ENCODE assay signal across 26 cellular contexts in genomic region chrX:97016106-97016505, GRCh38.
DNase-seq lines count a peak whose midpoint lies in the region; ATAC-seq, FAIRE-seq and TF ChIP-seq lines count a peak whose summit lies in the region.
"Had no signal": no experiment of that assay in that cellular context is flagged by ENCODE, and none has a peak within 500 bp of the region (broad histone marks: within the 10 kb centered on the region; RNA-seq: fewer than 3 reads in every experiment).

No MANE protein-coding gene starts in this region.

- H3K4me1 ChIP-seq in A549: no peaks in the 10 kb centered on the region
- H3K4me1 ChIP-seq: SJCRH30 had no signal

- no peaks in the 10 kb centered on the region for H3K36me3 Mint-ChIP-seq in glutamatergic neuron (ENCODE audit: unreplicated experiment)
- H3K36me3 Mint-ChIP-seq: naive B cell had no signal

- no peaks in the 10 kb centered on the region for H3K27me3 Mint-ChIP-seq in glutamatergic neuron (ENCODE audit: unreplicated experiment)
- H3K27me3 Mint-ChIP-seq: CD4-positive, alpha-beta T cell; naive B cell had no signal

- no peak for TF ChIP-seq POLR2A in A549 (IDR thresholded peaks at IDR 0.05; ENCODE audit: low read length)
- TF ChIP-seq POLR2A in lower leg skin (IDR thresholded peaks at IDR 0.05): no peak

- DNase-seq in A549 (ENCODE audit: low read depth in 1 of 2, low spot score in 1 of 2): no peak
- DNase-seq in GM19239 (ENCODE audit: insufficient read length, low spot score): no peak
- peak; percentile 3 for DNase-seq in SK-N-DZ (ENCODE audit: low spot score)
- peak; percentile 19 for DNase-seq in fibroblast of the aortic adventitia (ENCODE audit: low read depth)
- no peak for DNase-seq in lower leg skin (ENCODE audit: low spot score in 2 of 2)
- DNase-seq in glutamatergic neuron: no peak
- no peak for DNase-seq in GDM1 (lab: John Stamatoyannopoulos, UW)
- DNase-seq: activated CD4-positive, alpha-beta T cell treated with anti-CD3 and anti-CD28 coated beads, Interleukin-2, amount 50 U/mL, for 4 hours; activated gamma-delta T cell treated with Interleukin-2 at 50 U/mL for 16 hours; CD4-positive, alpha-beta T cell; DMS153; GF-D8; Kasumi-1; kidney glomerular epithelial cell; mesendoderm; naive B cell; NCI-H1417 treated with DMSO at 0.1 percent for 48 hours; NCI-H2171; NCI-H526 treated with DMSO at 0.1 percent for 48 hours; SJCRH30; substantia nigra; T-helper 2 cell had no signal

- no peak for TF ChIP-seq EP300 in A549 (IDR thresholded peaks at IDR 0.05)

- no peaks in the 10 kb centered on the region for H3K9me3 Mint-ChIP-seq in glutamatergic neuron (ENCODE audit: unreplicated experiment)
- H3K9me3 Mint-ChIP-seq: CD4-positive, alpha-beta T cell had no signal

- H3K9me3 ChIP-seq in A549: no peaks in the 10 kb centered on the region
- H3K9me3 ChIP-seq: SJCRH30 had no signal

- H3K4me1 Mint-ChIP-seq in glutamatergic neuron (ENCODE audit: low read depth, unreplicated experiment): no peaks in the 10 kb centered on the region
- H3K4me1 Mint-ChIP-seq: naive B cell had no signal

- TF ChIP-seq CTCF in A549 (IDR thresholded peaks at IDR 0.05): peak; percentile 22; the same call in 1 of the 3 replicates
- no peak for TF ChIP-seq CTCF in fibroblast of the aortic adventitia (IDR thresholded peaks at IDR 0.05; ENCODE audit: insufficient read depth, low read length)
- TF ChIP-seq CTCF in lower leg skin (IDR thresholded peaks at IDR 0.05): no peak
- no peak for TF ChIP-seq CTCF in glutamatergic neuron (IDR thresholded peaks at IDR 0.05; ENCODE audit: partially characterized antibody, unreplicated experiment)

- POLR2A ChIA-PET in A549 (lab: Yijun Ruan, JAX): no interaction called here

- FAIRE-seq in A549 (lab: Jason Lieb, UNC) (peak; percentile 86), GM19239 (lab: Jason Lieb, UNC) (peak; percentile 11)
- FAIRE-seq: frontal cortex had no signal

- H3K27ac Mint-ChIP-seq in glutamatergic neuron (ENCODE audit: unreplicated experiment): no peak overlapping the region
- H3K27ac Mint-ChIP-seq: CD4-positive, alpha-beta T cell had no signal

- ATAC-seq in A549 (no peak), HG03342 (IDR thresholded peaks at IDR 0.05; ENCODE audit: unreplicated experiment) (no peak)
- ATAC-seq: sciatic nerve had no signal

- H3K4me2 ChIP-seq in A549: no peak overlapping the region

- 62% methylated on average over 2 of the region's 2 CpGs for WGBS in A549 (ENCODE audit: missing lambda C conversion rate)
- 45 to 60% methylated on average over 2 of the region's 2 CpGs for WGBS in lower leg skin, 2 donors

- intact Hi-C loops in lower leg skin (cut with DNase I; ENCODE audit: low total_unique reads): no loop called here

- H3K4me3 ChIP-seq in A549 (no peak overlapping the region), fibroblast of the aortic adventitia (ENCODE audit: low read depth, low read length) (no peak overlapping the region), lower leg skin (ENCODE audit: low read depth, poor library complexity, severe bottlenecking) (no peak overlapping the region)
- H3K4me3 ChIP-seq: SJCRH30 had no signal

- CTCF ChIA-PET in A549 (lab: Yijun Ruan, JAX): interaction anchor here (0.7 to 1.7 kb wide), 3 partner anchors 21 to 669 kb away, joined by 3 to 7 read pairs (median 3); no protein-coding TSS in a partner anchor

- H3K27ac ChIP-seq in A549: no peak overlapping the region
- H3K27ac ChIP-seq: SJCRH30, VCaP had no signal

- peak; percentile 23 to 37; a peak in 1 of 5 replicates for TF ChIP-seq RAD21 in A549 (conservative IDR thresholded peaks at IDR 0.05 in 1 of 2, IDR thresholded peaks at IDR 0.05 in 1 of 2)

- H3K4me3 Mint-ChIP-seq in glutamatergic neuron (ENCODE audit: unreplicated experiment): no peak overlapping the region
- H3K4me3 Mint-ChIP-seq: CD4-positive, alpha-beta T cell; naive B cell had no signal

TF ChIP-seq in A549, 52 proteins besides CTCF, POLR2A, EP300 and RAD21:
- no peak for TF ChIP-seq NR3C1 (IDR thresholded peaks at IDR 0.05)
- no peak for TF ChIP-seq ESRRA (IDR thresholded peaks at IDR 0.05; ENCODE audit: borderline replicate concordance, low read length)
- TF ChIP-seq ZC3H11A (IDR thresholded peaks at IDR 0.05): no peak
- no peak for TF ChIP-seq EHMT2 (IDR thresholded peaks at IDR 0.05; ENCODE audit: low read depth)
- TF ChIP-seq ZNF302 (CRISPR knock-in tag; IDR thresholded peaks at IDR 0.05): no peak
- TF ChIP-seq SREBF2 (IDR thresholded peaks at IDR 0.05): no peak
- TF ChIP-seq POLR2AphosphoS2 (conservative IDR thresholded peaks at IDR 0.05; ENCODE audit: low read length): no peak
- no peak for TF ChIP-seq MAFK (IDR thresholded peaks at IDR 0.05; ENCODE audit: partially characterized antibody)
- no peak for TF ChIP-seq TFCP2L1 (CRISPR knock-in tag; IDR thresholded peaks at IDR 0.05)
- TF ChIP-seq, protein P1, sequence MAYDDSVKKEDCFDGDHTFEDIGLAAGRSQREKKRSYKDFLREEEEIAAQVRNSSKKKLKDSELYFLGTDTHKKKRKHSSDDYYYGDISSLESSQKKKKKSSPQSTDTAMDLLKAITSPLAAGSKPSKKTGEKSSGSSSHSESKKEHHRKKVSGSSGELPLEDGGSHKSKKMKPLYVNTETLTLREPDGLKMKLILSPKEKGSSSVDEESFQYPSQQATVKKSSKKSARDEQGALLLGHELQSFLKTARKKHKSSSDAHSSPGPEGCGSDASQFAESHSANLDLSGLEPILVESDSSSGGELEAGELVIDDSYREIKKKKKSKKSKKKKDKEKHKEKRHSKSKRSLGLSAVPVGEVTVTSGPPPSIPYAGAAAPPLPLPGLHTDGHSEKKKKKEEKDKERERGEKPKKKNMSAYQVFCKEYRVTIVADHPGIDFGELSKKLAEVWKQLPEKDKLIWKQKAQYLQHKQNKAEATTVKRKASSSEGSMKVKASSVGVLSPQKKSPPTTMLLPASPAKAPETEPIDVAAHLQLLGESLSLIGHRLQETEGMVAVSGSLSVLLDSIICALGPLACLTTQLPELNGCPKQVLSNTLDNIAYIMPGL (CRISPR knock-in tag; IDR thresholded peaks at IDR 0.05; ENCODE audit: borderline replicate concordance): no peak
- no peak for TF ChIP-seq CHD4 (IDR thresholded peaks at IDR 0.05; ENCODE audit: borderline replicate concordance)
- TF ChIP-seq PBX3 (IDR thresholded peaks at IDR 0.05): no peak
- TF ChIP-seq HOXB5 (CRISPR knock-in tag; IDR thresholded peaks at IDR 0.05): no peak
- TF ChIP-seq ZSCAN20 (CRISPR knock-in tag; IDR thresholded peaks at IDR 0.05): no peak
- no peak for TF ChIP-seq FOSB (CRISPR knock-in tag; IDR thresholded peaks at IDR 0.05)
- TF ChIP-seq NFE2L2 (conservative IDR thresholded peaks at IDR 0.05; ENCODE audit: low read length): no peak

Comparison
In these comparisons a context has a peak if more than half of its experiments do, and no peak if none do; other contexts are left out.
1. DNase-seq: peak in SK-N-DZ (single experiment) and fibroblast of the aortic adventitia (single experiment); none in A549 (0 of 2), GM19239 (single experiment), lower leg skin (0 of 2), glutamatergic neuron (single experiment) and GDM1 (single experiment).